ENCODE assay signal across 28 cellular contexts in the genomic region with DNA sequence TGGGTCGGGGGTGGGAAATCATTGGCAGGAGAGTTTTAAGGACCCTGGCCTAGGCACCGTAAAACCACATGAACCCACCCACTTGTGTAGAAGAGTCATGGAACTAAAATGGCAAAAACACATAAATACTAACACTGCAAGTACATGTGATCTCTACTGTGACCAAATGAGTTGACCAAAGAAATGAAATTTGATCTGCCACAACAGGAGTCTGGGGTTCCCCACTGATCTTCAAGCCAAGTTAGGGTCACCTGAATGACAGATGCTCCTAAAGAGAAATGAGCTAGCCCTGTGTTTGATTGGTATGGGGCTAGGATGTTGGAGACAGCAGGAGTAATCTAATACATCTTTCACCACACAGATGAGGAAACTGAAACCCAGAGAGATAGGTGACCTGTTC. TPM values are rescaled to one million over a fixed set of nuclear protein-coding genes. Genes with fewer than 3 reads are reported as not detected.
A peak's percentile ranks its signal among the peaks of the same experiment; 100 is the strongest.
DNase-seq lines count a peak whose midpoint lies in the region; ATAC-seq and TF ChIP-seq lines count a peak whose summit lies in the region.
"Had no signal": no experiment of that assay in that cellular context is flagged by ENCODE, and none has a peak within 500 bp of the region (broad histone marks: within the 10 kb centered on the region; RNA-seq: fewer than 3 reads in every experiment).

No MANE protein-coding gene starts in this region.

- H3K27me3 ChIP-seq in CD8-positive, alpha-beta T cell (ENCODE audit: insufficient read depth, low read length) = no peaks in the 10 kb centered on the region
- H3K27me3 ChIP-seq: thyroid gland had no signal

- DNase-seq in activated CD4-positive, alpha-beta T cell treated with anti-CD3 and anti-CD28 coated beads for 36 hours = no peak
- no peak for DNase-seq in activated CD4-positive, alpha-beta T cell treated with anti-CD3 and anti-CD28 coated beads, Interleukin-2, amount 50 U/mL, for 1 hour
- DNase-seq in CD8-positive, alpha-beta T cell = no peak
- peak; percentile 17 for DNase-seq in M059J (ENCODE audit: low read depth)
- no peak for DNase-seq in immature natural killer cell
- DNase-seq in NK-92 (lab: John Stamatoyannopoulos, UW; ENCODE audit: unreplicated experiment) = no peak
- no peak for DNase-seq in AG20443 (ENCODE audit: low spot score)
- DNase-seq in cerebellar cortex (ENCODE audit: low spot score) = no peak
- DNase-seq: 8988T; activated CD4-positive, alpha-beta T cell treated with anti-CD3 and anti-CD28 coated beads for 48 hours; activated effector memory CD4-positive, alpha-beta T cell treated with Interleukin-2 at 50 U/mL for 16 hours; hypothalamus; KG1; MV-4-11; NCI-H1436 treated with DMSO at 0.1 percent for 48 hours; NCI-H446 treated with DMSO at 0.1 percent for 48 hours; occipital lobe; OCI-M1; SK-N-SH; stomach; T-helper 9 cell; thyroid gland had no signal

- H3K36me3 Mint-ChIP-seq in activated CD4-positive, alpha-beta T cell treated with anti-CD3 and anti-CD28 coated beads for 36 hours (ENCODE audit: low read depth) = peaks cover 2% of the 10 kb centered on the region
- no peaks in the 10 kb centered on the region for H3K36me3 Mint-ChIP-seq in CD8-positive, alpha-beta T cell
- peaks cover 0 to 12% (median 0%) of the 10 kb centered on the region in 3 donors for H3K36me3 Mint-ChIP-seq in immature natural killer cell
- H3K36me3 Mint-ChIP-seq: brain, memory B cell had no signal

- no peak overlapping the region for H3K4me3 ChIP-seq in CD8-positive, alpha-beta T cell (ENCODE audit: low read depth, low read length)
- H3K4me3 ChIP-seq: stomach, thyroid gland had no signal

- no peak overlapping the region for H3K27ac Mint-ChIP-seq in activated CD4-positive, alpha-beta T cell treated with anti-CD3 and anti-CD28 coated beads for 36 hours
- H3K27ac Mint-ChIP-seq in CD8-positive, alpha-beta T cell = peak overlapping the region; percentile 42
- peak overlapping the region in 4 of 6 donors; percentile 42 to 78 (median 62) for H3K27ac Mint-ChIP-seq in immature natural killer cell
- H3K27ac Mint-ChIP-seq: brain, memory B cell had no signal

- peaks cover 60% of the 10 kb centered on the region for H3K4me1 Mint-ChIP-seq in activated CD4-positive, alpha-beta T cell treated with anti-CD3 and anti-CD28 coated beads for 36 hours
- peaks cover 65% of the 10 kb centered on the region for H3K4me1 Mint-ChIP-seq in CD8-positive, alpha-beta T cell (ENCODE audit: low read depth)
- H3K4me1 Mint-ChIP-seq in immature natural killer cell = peaks cover 57% of the 10 kb centered on the region in 2 donors

- H3K27me3 Mint-ChIP-seq in activated CD4-positive, alpha-beta T cell treated with anti-CD3 and anti-CD28 coated beads for 36 hours = no peaks in the 10 kb centered on the region
- H3K27me3 Mint-ChIP-seq in CD8-positive, alpha-beta T cell (ENCODE audit: low read depth) = no peaks in the 10 kb centered on the region
- H3K27me3 Mint-ChIP-seq in immature natural killer cell (ENCODE audit: low read depth in 3 of 3) = no peaks in the 10 kb centered on the region

- intact Hi-C loops in activated CD4-positive, alpha-beta T cell treated with anti-CD3 and anti-CD28 coated beads for 36 hours (cut with DNase I, micrococcal nuclease) = loop anchor here in 1 of 2 experiments (10.0 kb wide), 1 partner anchor 347 kb away; the partner anchor contains the start of genes CBX1 and SNX11
- intact Hi-C loops in CD8-positive, alpha-beta T cell (cut with DNase I, micrococcal nuclease) = no loop called here

- H3K27ac ChIP-seq in CD8-positive, alpha-beta T cell (ENCODE audit: low read depth, low read length) = no peak overlapping the region
- H3K27ac ChIP-seq: stomach, thyroid gland, VCaP had no signal

- no peak for TF ChIP-seq CTCF in CD8-positive, alpha-beta T cell (IDR thresholded peaks at IDR 0.05)

- POLR2A ChIA-PET in activated CD4-positive, alpha-beta T cell treated with anti-CD3 and anti-CD28 coated beads for 36 hours (lab: Charles Lee) = no interaction called here
- POLR2A ChIA-PET in CD8-positive, alpha-beta T cell (lab: Charles Lee) = interaction anchor here (0.6 to 7.1 kb wide), 4 partner anchors 12 to 770 kb away, joined by 4 to 63 read pairs (median 6); no protein-coding TSS in a partner anchor

- H3K36me3 ChIP-seq in CD8-positive, alpha-beta T cell (ENCODE audit: insufficient read depth, low read length) = no peaks in the 10 kb centered on the region
- H3K36me3 ChIP-seq: stomach, thyroid gland had no signal

- peak; percentile 23 for ATAC-seq in activated CD4-positive, alpha-beta T cell treated with anti-CD3 and anti-CD28 coated beads for 36 hours
- no peak for ATAC-seq in CD8-positive, alpha-beta T cell
- ATAC-seq: HCT116 had no signal

- no peak overlapping the region for H3K4me3 Mint-ChIP-seq in activated CD4-positive, alpha-beta T cell treated with anti-CD3 and anti-CD28 coated beads for 36 hours
- H3K4me3 Mint-ChIP-seq in CD8-positive, alpha-beta T cell = no peak overlapping the region
- peak overlapping the region in 3 of 5 donors; percentile 1 to 39 (median 28) for H3K4me3 Mint-ChIP-seq in immature natural killer cell
- H3K4me3 Mint-ChIP-seq: brain, memory B cell had no signal

- no peaks in the 10 kb centered on the region for H3K9me3 ChIP-seq in CD8-positive, alpha-beta T cell (ENCODE audit: low read length)
- H3K9me3 ChIP-seq: SK-N-SH, thyroid gland had no signal

- peaks cover 56% of the 10 kb centered on the region for H3K4me1 ChIP-seq in CD8-positive, alpha-beta T cell (ENCODE audit: insufficient read depth, low read length)
- H3K4me1 ChIP-seq: thyroid gland had no signal

- CTCF ChIA-PET in activated CD4-positive, alpha-beta T cell treated with anti-CD3 and anti-CD28 coated beads for 36 hours (lab: Charles Lee) = interaction anchor here (0.7 to 3.1 kb wide), 5 partner anchors 12 to 127 kb away, joined by 3 to 27 read pairs (median 4); no protein-coding TSS in a partner anchor
- CTCF ChIA-PET in CD8-positive, alpha-beta T cell (lab: Charles Lee) = interaction anchor here (1.4 to 7.5 kb wide), 6 partner anchors 9 to 166 kb away, joined by 3 to 94 read pairs (median 5); no protein-coding TSS in a partner anchor

- no peaks in the 10 kb centered on the region for H3K9me3 Mint-ChIP-seq in activated CD4-positive, alpha-beta T cell treated with anti-CD3 and anti-CD28 coated beads for 36 hours (ENCODE audit: low read depth)
- no peaks in the 10 kb centered on the region for H3K9me3 Mint-ChIP-seq in CD8-positive, alpha-beta T cell
- no peaks in the 10 kb centered on the region for H3K9me3 Mint-ChIP-seq in immature natural killer cell
- H3K9me3 Mint-ChIP-seq: memory B cell had no signal

RNA-seq across cellular contexts. Expression of gene SKAP1, which starts 21.5 kb away (rescaled TPM):
- total RNA-seq in activated CD4-positive, alpha-beta T cell treated with anti-CD3 and anti-CD28 coated beads for 36 hours = 100 to 1,000 TPM in 1 of 2 experiments, 10 to 100 TPM in 1; 76.1 to 109 TPM
- total RNA-seq in CD8-positive, alpha-beta T cell = 10 to 100 TPM; 59.9 to 62.4 TPM
- 0.42 and 1.1 TPM in 2 replicates for total RNA-seq in M059J (2014; rRNA removed; shearing (Covaris generic))
- 100 to 1,000 TPM; 325 to 458 (median 329) TPM for polyA plus RNA-seq in immature natural killer cell
- total RNA-seq: pulmonary artery endothelial cell had no signal
- polyA plus RNA-seq: endothelial cell of umbilical vein, SK-N-SH had no signal

Comparison
In these comparisons a context has a peak if more than half of its experiments do, and no peak if none do; other contexts are left out.
1. H3K4me3 Mint-ChIP-seq: peak in immature natural killer cell (3 of 5); none in activated CD4-positive, alpha-beta T cell treated with anti-CD3 and anti-CD28 coated beads for 36 hours (single experiment) and CD8-positive, alpha-beta T cell (single experiment).
2. RNA of gene SKAP1, which starts 21.5 kb away (total RNA-seq): 76.1 to 109 TPM in activated CD4-positive, alpha-beta T cell treated with anti-CD3 and anti-CD28 coated beads for 36 hours and 59.9 to 62.4 TPM in CD8-positive, alpha-beta T cell; 0.42 to 1.1 TPM in M059J; every median in the first group is over 10 times any median in the second.